ENCODE assay signal across 8 cellular contexts in the genomic region with DNA sequence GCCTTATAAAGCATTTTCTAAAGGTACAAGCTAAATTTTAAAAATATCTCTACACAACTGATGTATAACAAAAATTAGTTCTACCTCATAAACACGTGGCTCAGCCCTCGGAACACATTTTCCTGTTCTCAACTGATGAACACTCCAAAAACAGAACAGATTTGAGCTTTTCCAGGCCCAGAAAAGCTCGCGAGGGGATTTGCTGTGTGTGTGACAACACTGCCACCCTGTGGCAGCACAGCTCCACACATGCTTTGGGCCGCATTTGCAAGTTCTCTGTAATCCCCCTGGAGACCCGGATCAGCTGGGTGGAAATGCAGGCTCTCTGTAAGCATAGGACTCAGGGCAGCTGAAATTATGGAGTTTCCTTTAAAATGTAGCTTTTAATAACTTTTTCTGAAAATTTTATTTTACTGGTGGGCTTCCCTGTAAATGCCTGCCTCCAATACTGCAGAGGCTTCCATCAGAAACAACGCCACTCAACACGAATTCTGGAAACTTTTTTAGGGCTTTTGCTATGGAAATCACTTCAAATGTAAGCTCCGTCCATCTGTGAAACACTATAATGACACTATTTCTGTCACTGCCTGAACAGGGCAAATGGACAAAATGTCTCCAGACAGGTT.
DNase-seq lines count a peak whose midpoint lies in the region; ATAC-seq and TF ChIP-seq lines count a peak whose summit lies in the region.

No MANE protein-coding gene starts in this region.

- peak; percentile 94 for TF ChIP-seq RAD21 in IMR-90 (IDR thresholded peaks at IDR 0.05; ENCODE audit: low read length)

- H2BK5ac ChIP-seq in IMR-90 (ENCODE audit: low read depth, low read length, poor library complexity, severe bottlenecking) (no peak overlapping the region), trophoblast cell (ENCODE audit: low read depth, low read length, poor library complexity) (no peak overlapping the region)

- H3K27ac Mint-ChIP-seq in activated naive CD4-positive, alpha-beta T cell treated with anti-CD3 and anti-CD28 coated beads for 36 hours, result no peak overlapping the region

- no peak overlapping the region for H4K12ac ChIP-seq in trophoblast cell (ENCODE audit: low read depth, low read length)

- no peak overlapping the region for H3K9ac ChIP-seq in IMR-90 (ENCODE audit: low read depth, low read length)
- no peak overlapping the region for H3K9ac ChIP-seq in trophoblast cell (ENCODE audit: low read length)

- H2BK120ac ChIP-seq in IMR-90 (ENCODE audit: low read depth, low read length), result no peak overlapping the region
- H2BK120ac ChIP-seq in trophoblast cell (ENCODE audit: insufficient read depth, low read length, poor library complexity), result no peak overlapping the region

- H3K4me1 ChIP-seq in IMR-90 (ENCODE audit: control insufficient read depth, insufficient read depth, low read length) (no peaks in the 10 kb centered on the region), trophoblast cell (ENCODE audit: control insufficient read depth in 1 of 2, insufficient read depth in 2 of 2, low read length in 2 of 2) (no peaks in the 10 kb centered on the region)

- CTCF ChIA-PET in IMR-90 (lab: Yijun Ruan, JAX), result interaction anchor here (0.6 to 2.4 kb wide), 26 partner anchors 8 to 1068 kb away, joined by 3 to 34 read pairs (median 4); partner anchors contain the start of gene ZPBP
- CTCF ChIA-PET in activated naive CD4-positive, alpha-beta T cell treated with anti-CD3 and anti-CD28 coated beads for 36 hours (lab: Charles Lee), result interaction anchor here (0.5 to 4.6 kb wide), 59 partner anchors 9 to 1072 kb away, joined by 3 to 45 read pairs (median 4); partner anchors contain the start of gene ZPBP

- no peak overlapping the region for H4K8ac ChIP-seq in IMR-90 (ENCODE audit: low read depth in 2 of 2, low read length in 2 of 2)
- no peak overlapping the region for H4K8ac ChIP-seq in trophoblast cell (ENCODE audit: low read depth, low read length)

- H3K27me3 ChIP-seq in IMR-90 (ENCODE audit: control insufficient read depth, insufficient read depth, low read length), result peaks cover 10% of the 10 kb centered on the region; the same call in 1 of the 2 replicates
- H3K27me3 ChIP-seq in trophoblast cell (ENCODE audit: insufficient read depth, low read length), result no peaks in the 10 kb centered on the region

- H3K18ac ChIP-seq in IMR-90 (ENCODE audit: low read depth, low read length), result no peak overlapping the region
- no peak overlapping the region for H3K18ac ChIP-seq in trophoblast cell (ENCODE audit: low read length)

- WGBS in IMR-90 (ENCODE audit: extremely low coverage in 2 of 2, insufficient read length in 1 of 2), 2 experiments, result no CpG with 5 or more reads among the region's 9 CpGs
- no CpG with 5 or more reads among the region's 9 CpGs for WGBS in trophoblast cell (ENCODE audit: extremely low coverage, insufficient coverage, insufficient read length)

- H3K4me1 Mint-ChIP-seq in activated naive CD4-positive, alpha-beta T cell treated with anti-CD3 and anti-CD28 coated beads for 36 hours (ENCODE audit: low read depth), result peaks cover 9% of the 10 kb centered on the region

- no peak overlapping the region for H2BK20ac ChIP-seq in IMR-90 (ENCODE audit: low read depth, low read length)

- H2AK5ac ChIP-seq in IMR-90 (ENCODE audit: low read depth, low read length) (no peak overlapping the region), trophoblast cell (ENCODE audit: low read length) (no peak overlapping the region)

- no peaks in the 10 kb centered on the region for H3K9me3 Mint-ChIP-seq in activated naive CD4-positive, alpha-beta T cell treated with anti-CD3 and anti-CD28 coated beads for 36 hours

- no peak overlapping the region for H3K56ac ChIP-seq in IMR-90 (ENCODE audit: extremely low read depth, insufficient read depth, low read length)

- no peak overlapping the region for H2AFZ ChIP-seq in IMR-90 (replicated peaks; ENCODE audit: low read length, poor library complexity)
- no peak overlapping the region for H2AFZ ChIP-seq in trophoblast cell (ENCODE audit: insufficient read depth, low read length, poor library complexity)

- no peaks in the 10 kb centered on the region for H4K20me1 ChIP-seq in IMR-90 (ENCODE audit: insufficient read depth, low read length)

- no peaks in the 10 kb centered on the region for H3K36me3 ChIP-seq in IMR-90 (ENCODE audit: control insufficient read depth, insufficient read depth, low read length)
- H3K36me3 ChIP-seq in trophoblast cell (ENCODE audit: control insufficient read depth in 1 of 2, insufficient read depth in 2 of 2, low read length in 2 of 2), result no peaks in the 10 kb centered on the region

- H3K23ac ChIP-seq in IMR-90 (ENCODE audit: low read depth, low read length), result no peak overlapping the region
- no peak overlapping the region for H3K23ac ChIP-seq in trophoblast cell (ENCODE audit: low read length)

- no peak overlapping the region for H3K4ac ChIP-seq in IMR-90 (ENCODE audit: low read depth, low read length)
- H3K4ac ChIP-seq in trophoblast cell (ENCODE audit: low read depth, low read length), result no peak overlapping the region

- H4K5ac ChIP-seq in IMR-90 (ENCODE audit: low read depth, low read length), result no peak overlapping the region

- H3K9me3 ChIP-seq in IMR-90 (ENCODE audit: control insufficient read depth, insufficient read depth, low read length), result no peaks in the 10 kb centered on the region
- H3K9me3 ChIP-seq in trophoblast cell (ENCODE audit: insufficient read depth, low read depth, low read length), result no peaks in the 10 kb centered on the region

- no peak overlapping the region for H3K4me3 Mint-ChIP-seq in activated naive CD4-positive, alpha-beta T cell treated with anti-CD3 and anti-CD28 coated beads for 36 hours

- H3K4me2 ChIP-seq in IMR-90 (ENCODE audit: low read depth, low read length) (no peak overlapping the region), trophoblast cell (ENCODE audit: low read length) (no peak overlapping the region)

- peak; percentile 68 for DNase-seq in IMR-90
- peak; percentile 68 for DNase-seq in RPMI8226
- peak; percentile 72 for DNase-seq in activated naive CD4-positive, alpha-beta T cell treated with anti-CD3 and anti-CD28 coated beads for 36 hours
- peak; percentile 45 for DNase-seq in germinal center (ENCODE audit: low spot score)
- peak; percentile 43 to 84 for DNase-seq in trophoblast cell
- DNase-seq in ureter (ENCODE audit: low spot score), result peak; percentile 67

- dilution Hi-C loops in IMR-90 (cut with HindIII; ENCODE audit: low sequenced_read_pairs, unreplicated experiment), result no loop called here

- H3K79me2 ChIP-seq in trophoblast cell (ENCODE audit: control insufficient read depth, insufficient read depth, low read length, poor library complexity), result no peaks in the 10 kb centered on the region

- H2BK15ac ChIP-seq in IMR-90 (ENCODE audit: low read depth, low read length), result no peak overlapping the region

- H3K27ac ChIP-seq in 22Rv1 (no peak overlapping the region), IMR-90 (ENCODE audit: insufficient read depth, low read length) (no peak overlapping the region), trophoblast cell (ENCODE audit: low read depth, low read length) (no peak overlapping the region)

- H3K79me1 ChIP-seq in IMR-90 (ENCODE audit: low read depth in 1 of 2, low read length in 2 of 2), result no peaks in the 10 kb centered on the region
- H3K79me1 ChIP-seq in trophoblast cell (ENCODE audit: low read length), result no peaks in the 10 kb centered on the region

- no peak overlapping the region for H3K14ac ChIP-seq in IMR-90 (replicated peaks; ENCODE audit: low read depth, low read length)
- H3K14ac ChIP-seq in trophoblast cell (ENCODE audit: low read length), result no peak overlapping the region

- peak; percentile 84 for ATAC-seq in IMR-90 (ENCODE audit: low read depth)

- no peaks in the 10 kb centered on the region for H3K9me1 ChIP-seq in IMR-90 (ENCODE audit: insufficient read depth, low read length)

- H2AK9ac ChIP-seq in IMR-90 (replicated peaks; ENCODE audit: low read depth, low read length, poor library complexity), result no peak overlapping the region

- in situ Hi-C loops in IMR-90 (cut with MboI; ENCODE audit: low sequenced_read_pairs), result loop anchor here (25.0 kb wide), 1 partner anchor 1024 kb away; no protein-coding TSS in a partner anchor

- no peaks in the 10 kb centered on the region for H3K36me3 Mint-ChIP-seq in activated naive CD4-positive, alpha-beta T cell treated with anti-CD3 and anti-CD28 coated beads for 36 hours (ENCODE audit: low read depth)

- BruUV-seq in IMR-90 (replicated peaks; lab: Mats Ljungman, UMichigan), result no TSS peak

- POLR2A ChIA-PET in IMR-90 (lab: Charles Lee; ENCODE audit: unreplicated experiment), result no interaction called here

- peak; percentile 99 for TF ChIP-seq CTCF in 22Rv1 (IDR thresholded peaks at IDR 0.05)
- TF ChIP-seq CTCF in GM12872 (IDR thresholded peaks at IDR 0.05; ENCODE audit: insufficient read depth, low read depth, low read length), result peak; percentile 91
- TF ChIP-seq CTCF in IMR-90 (conservative IDR thresholded peaks at IDR 0.05; ENCODE audit: low read depth, low read length), result peak; percentile 93

- TF ChIP-seq POLR2A in IMR-90 (IDR thresholded peaks at IDR 0.05; ENCODE audit: low read depth, low read length), result peak; percentile 51; the same call in 1 of the 2 replicates

- H3K4me3 ChIP-seq in IMR-90 (ENCODE audit: insufficient read depth, low read depth, low read length), result no peak overlapping the region
- H3K4me3 ChIP-seq in trophoblast cell (ENCODE audit: low read depth, low read length), result no peak overlapping the region

- peaks cover 14% of the 10 kb centered on the region for H3K27me3 Mint-ChIP-seq in activated naive CD4-positive, alpha-beta T cell treated with anti-CD3 and anti-CD28 coated beads for 36 hours (ENCODE audit: low read depth)

- no peak overlapping the region for H2BK12ac ChIP-seq in trophoblast cell (ENCODE audit: low read length)

- intact Hi-C loops in IMR-90 (cut with micrococcal nuclease), result loop anchor here (1.0 to 5.0 kb wide), 3 partner anchors 693 to 1069 kb away; partner anchors contain the start of gene ZPBP
- intact Hi-C loops in activated naive CD4-positive, alpha-beta T cell treated with anti-CD3 and anti-CD28 coated beads for 36 hours (cut with micrococcal nuclease), result loop anchor here (1.0 to 5.0 kb wide), 6 partner anchors 100 to 1069 kb away; no protein-coding TSS in a partner anchor

- H4K91ac ChIP-seq in IMR-90 (ENCODE audit: insufficient read depth, low read depth, low read length), result no peak overlapping the region
- H4K91ac ChIP-seq in trophoblast cell (ENCODE audit: low read depth, low read length), result no peak overlapping the region

TF ChIP-seq in IMR-90, 13 proteins besides CTCF, POLR2A, EP300 and RAD21:
- TF ChIP-seq SMC3 (IDR thresholded peaks at IDR 0.05; ENCODE audit: low read depth, low read length) (peak; percentile 78), FOS (IDR thresholded peaks at IDR 0.05; ENCODE audit: low read depth, low read length) (no peak)
